In the genomic region with DNA sequence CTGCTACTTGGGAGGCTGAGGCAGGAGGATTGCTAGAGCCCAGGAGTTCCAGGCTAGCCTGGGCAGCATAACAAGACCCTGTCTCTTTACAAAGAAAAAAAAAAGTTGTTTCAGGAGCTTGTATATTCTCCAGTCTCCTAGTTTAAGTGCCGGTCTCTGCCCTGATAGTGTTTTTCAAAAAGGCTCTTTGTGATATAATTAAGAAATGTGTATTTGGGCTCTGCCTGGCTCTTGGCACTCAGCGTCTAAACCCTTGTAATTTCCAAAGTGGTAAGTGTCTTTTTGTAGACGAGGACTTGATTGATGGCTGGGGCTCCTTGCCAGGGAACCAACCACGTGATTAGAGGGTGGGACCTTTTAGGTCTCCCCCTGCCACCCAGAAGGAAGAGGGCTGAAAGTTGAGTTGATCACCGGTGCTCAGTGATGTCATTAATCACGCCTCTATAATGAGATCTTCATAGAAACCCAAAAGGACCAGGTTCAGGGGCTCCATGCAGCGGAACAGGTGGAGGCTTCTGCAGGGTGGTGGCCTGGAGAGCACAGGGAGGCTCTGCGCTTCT, we compare ENCODE assay signal across 19 cellular contexts. TPM values are rescaled to one million over a fixed set of nuclear protein-coding genes. Genes with fewer than 3 reads are reported as not detected.
A peak's percentile ranks its signal among the peaks of the same experiment; 100 is the strongest.
DNase-seq lines count a peak whose midpoint lies in the region; ATAC-seq, FAIRE-seq and TF ChIP-seq lines count a peak whose summit lies in the region.
"Had no signal": no experiment of that assay in that cellular context is flagged by ENCODE, and none has a peak within 500 bp of the region (broad histone marks: within the 10 kb centered on the region; RNA-seq: fewer than 3 reads in every experiment).

No MANE protein-coding gene starts in this region.

- no peaks in the 10 kb centered on the region for H3K27me3 Mint-ChIP-seq in activated CD4-positive, alpha-beta T cell treated with anti-CD3 and anti-CD28 coated beads, Interleukin-2, amount 10 ng/mL, durations not matched to agents 24 days and 14 days
- H3K27me3 Mint-ChIP-seq in activated CD4-positive, alpha-beta T cell treated with anti-CD3 and anti-CD28 coated beads, Interleukin-2, amount 10 ng/mL, durations not matched to agents 7 days and 5 days: no peaks in the 10 kb centered on the region
- H3K27me3 Mint-ChIP-seq in T-helper 2 cell treated with Interferon-gamma antibody and Interleukin-4, amounts not matched to agents 5 μg/mL and 100 μg/mL, for 36 hours (ENCODE audit: low read depth): no peaks in the 10 kb centered on the region

- H3K4me1 Mint-ChIP-seq in activated CD4-positive, alpha-beta T cell treated with anti-CD3 and anti-CD28 coated beads, Interleukin-2, amount 10 ng/mL, durations not matched to agents 24 days and 14 days: peaks cover 31% of the 10 kb centered on the region
- H3K4me1 Mint-ChIP-seq in activated CD4-positive, alpha-beta T cell treated with anti-CD3 and anti-CD28 coated beads, Interleukin-2, amount 10 ng/mL, durations not matched to agents 7 days and 5 days: peaks cover 30% of the 10 kb centered on the region
- H3K4me1 Mint-ChIP-seq in T-helper 2 cell treated with Interferon-gamma antibody and Interleukin-4, amounts not matched to agents 5 μg/mL and 100 μg/mL, for 36 hours (ENCODE audit: low read depth): peaks cover 22% of the 10 kb centered on the region

- H3K9ac ChIP-seq in GM12878 (ENCODE audit: control insufficient read depth, insufficient read depth, low read length): no peak overlapping the region

- CTCF ChIA-PET in activated CD4-positive, alpha-beta T cell treated with anti-CD3 and anti-CD28 coated beads, Interleukin-2, amount 10 ng/mL, durations not matched to agents 7 days and 5 days (lab: Charles Lee): interaction anchor here (0.6 to 0.7 kb wide), 2 partner anchors 71 to 111 kb away, joined by 3 read pairs; no protein-coding TSS in a partner anchor
- CTCF ChIA-PET in GM12878 (lab: Yijun Ruan, JAX): interaction anchor here (0.6 to 3.4 kb wide), 3 partner anchors 11 to 780 kb away, joined by 3 to 14 read pairs (median 5); no protein-coding TSS in a partner anchor
- CTCF ChIA-PET in PC-9 (lab: Charles Lee): interaction anchor here (0.6 kb wide), 1 partner anchor 60 kb away, joined by 3 read pairs; no protein-coding TSS in a partner anchor

- H3K27me3 ChIP-seq in GM12878 (replicated peaks in 1 of 2; ENCODE audit: control insufficient read depth in 2 of 2, insufficient read depth in 2 of 2, low read length in 1 of 2): no peaks in the 10 kb centered on the region
- H3K27me3 ChIP-seq in psoas muscle (ENCODE audit: insufficient read depth in 3 of 3, low read length in 2 of 3): no peaks in the 10 kb centered on the region
- H3K27me3 ChIP-seq in PC-9 (ENCODE audit: insufficient read depth, low read depth): no peaks in the 10 kb centered on the region
- no peaks in the 10 kb centered on the region for H3K27me3 ChIP-seq in effector memory CD4-positive, alpha-beta T cell (replicated peaks; ENCODE audit: control insufficient read depth, insufficient read depth, low read length, poor library complexity, severe bottlenecking)
- H3K27me3 ChIP-seq: colonic mucosa, heart right ventricle had no signal

- H3K36me3 ChIP-seq in GM12878 (ENCODE audit: control insufficient read depth in 2 of 2, insufficient read depth in 2 of 2, low read length in 1 of 2) (peaks cover 18 to 25% of the 10 kb centered on the region in 2 experiments), psoas muscle (ENCODE audit: insufficient read depth in 1 of 2, low read depth in 1 of 2) (peaks cover 7 to 75% of the 10 kb centered on the region in 2 donors), PC-9 (ENCODE audit: low read depth) (peaks cover 59% of the 10 kb centered on the region)
- peaks cover 44% of the 10 kb centered on the region for H3K36me3 ChIP-seq in effector memory CD4-positive, alpha-beta T cell (ENCODE audit: control insufficient read depth, insufficient read depth, low read length)

- TF ChIP-seq EP300 in GM12878 (IDR thresholded peaks at IDR 0.05; ENCODE audit: borderline replicate concordance in 1 of 2, control insufficient read depth in 1 of 2, low read depth in 2 of 2, low read length in 2 of 2): no peak

- no peaks in the 10 kb centered on the region for H3K9me3 ChIP-seq in GM12878 (replicated peaks; ENCODE audit: control insufficient read depth, insufficient read depth, low read length)
- no peaks in the 10 kb centered on the region for H3K9me3 ChIP-seq in psoas muscle
- no peaks in the 10 kb centered on the region for H3K9me3 ChIP-seq in PC-9 (ENCODE audit: insufficient read depth, low read depth)
- no peaks in the 10 kb centered on the region for H3K9me3 ChIP-seq in effector memory CD4-positive, alpha-beta T cell (ENCODE audit: control insufficient read depth, low read length)
- H3K9me3 ChIP-seq: Caco-2, colonic mucosa, heart right ventricle had no signal

- H3K4me1 ChIP-seq in GM12878 (ENCODE audit: control insufficient read depth, insufficient read depth, low read length): peaks cover 7% of the 10 kb centered on the region
- peaks cover 43% of the 10 kb centered on the region for H3K4me1 ChIP-seq in psoas muscle
- peaks cover 18% of the 10 kb centered on the region for H3K4me1 ChIP-seq in PC-9 (replicated peaks; ENCODE audit: insufficient read depth)
- H3K4me1 ChIP-seq in effector memory CD4-positive, alpha-beta T cell (ENCODE audit: control insufficient read depth, insufficient read depth, low read length, poor library complexity, severe bottlenecking): peaks cover 28% of the 10 kb centered on the region
- H3K4me1 ChIP-seq: Caco-2 had no signal

- DNase-seq in activated CD4-positive, alpha-beta T cell treated with anti-CD3 and anti-CD28 coated beads, Interleukin-2, amount 10 ng/mL, durations not matched to agents 24 days and 14 days: no peak
- no peak for DNase-seq in activated CD4-positive, alpha-beta T cell treated with anti-CD3 and anti-CD28 coated beads, Interleukin-2, amount 10 ng/mL, durations not matched to agents 7 days and 5 days
- peak; percentile 67 for DNase-seq in NCI-H1105 treated with DMSO at 0.1 percent for 48 hours (lab: John Stamatoyannopoulos, UW)
- DNase-seq in GM12878 (ENCODE audit: low read depth, low spot score): no peak
- no peak for DNase-seq in psoas muscle
- DNase-seq in T-helper 2 cell treated with Interferon-gamma antibody and Interleukin-4, amounts not matched to agents 5 μg/mL and 100 μg/mL, for 36 hours (ENCODE audit: low spot score): no peak
- no peak for DNase-seq in PC-9
- DNase-seq in effector memory CD4-positive, alpha-beta T cell: no peak
- DNase-seq: activated CD4-positive, alpha-beta T cell treated with anti-CD3 and anti-CD28 coated beads for 4 hours; anterior cingulate cortex; Caco-2; colonic mucosa; heart right ventricle; left cardiac atrium; NCI-H187; NCI-H774 had no signal

- WGBS in GM12878 (ENCODE audit: insufficient coverage, insufficient replicate concordance, low lambda C conversion rate, missing lambda C conversion rate): 47% methylated on average over 8 of the region's 8 CpGs
- WGBS in psoas muscle, 3 donors: 57 to 69% (median 62%) methylated on average over 8 of the region's 8 CpGs

- H3K9me2 ChIP-seq in PC-9 (ENCODE audit: insufficient read depth): no peaks in the 10 kb centered on the region

- SMC1A ChIA-PET in GM12878 (lab: Charles Lee; ENCODE audit: uncharacterized antibody, unreplicated experiment): no interaction called here

- peaks cover 3% of the 10 kb centered on the region; the same call in 1 of the 2 replicates for H4K20me1 ChIP-seq in GM12878 (ENCODE audit: control insufficient read depth, insufficient read depth)
- H4K20me1 ChIP-seq in PC-9 (ENCODE audit: insufficient read depth): peaks cover 86% of the 10 kb centered on the region

- H3K4me3 ChIP-seq in GM12878 (peak overlapping the region; percentile 39), psoas muscle (peak overlapping the region; percentile 11), PC-9 (no peak overlapping the region)
- H3K4me3 ChIP-seq in effector memory CD4-positive, alpha-beta T cell (ENCODE audit: insufficient read depth, low read depth, low read length, poor library complexity, severe bottlenecking): no peak overlapping the region
- H3K4me3 ChIP-seq: colonic mucosa, heart right ventricle had no signal

- peak overlapping the region; percentile 37; the same call in 1 of the 2 replicates for H3K4me2 ChIP-seq in GM12878 (ENCODE audit: control insufficient read depth, insufficient read depth)
- no peak overlapping the region for H3K4me2 ChIP-seq in PC-9

- no peak overlapping the region for H3K4me3 Mint-ChIP-seq in activated CD4-positive, alpha-beta T cell treated with anti-CD3 and anti-CD28 coated beads, Interleukin-2, amount 10 ng/mL, durations not matched to agents 24 days and 14 days
- H3K4me3 Mint-ChIP-seq in activated CD4-positive, alpha-beta T cell treated with anti-CD3 and anti-CD28 coated beads, Interleukin-2, amount 10 ng/mL, durations not matched to agents 7 days and 5 days: no peak overlapping the region
- no peak overlapping the region for H3K4me3 Mint-ChIP-seq in T-helper 2 cell treated with Interferon-gamma antibody and Interleukin-4, amounts not matched to agents 5 μg/mL and 100 μg/mL, for 36 hours
- H3K4me3 Mint-ChIP-seq: activated T-helper 1 cell treated with anti-CD3 and anti-CD28 coated beads, Interleukin-12 subunit alpha, Interleukin-12 subunit beta, Interleukin-2, Interleukin-4 antibody, amounts not matched to agents 30 ng/mL and 10 ng/mL and 1 ng/mL, durations not matched to agents 14 hours and 24 hours and 36 hours had no signal

- RAD21 ChIA-PET in GM12878 (lab: Charles Lee; ENCODE audit: unreplicated experiment): no interaction called here

- TF ChIP-seq CTCF in GM12878 (IDR thresholded peaks at IDR 0.05 in 2 of 3, conservative IDR thresholded peaks at IDR 0.05 in 1 of 3; ENCODE audit: control insufficient read depth in 2 of 3, extremely low read depth in 1 of 3, insufficient read depth in 1 of 3, low read depth in 3 of 3, low read length in 3 of 3): no peak
- TF ChIP-seq CTCF in psoas muscle (IDR thresholded peaks at IDR 0.05): no peak
- TF ChIP-seq CTCF in PC-9 (conservative IDR thresholded peaks at IDR 0.05): no peak

- no peak for FAIRE-seq in GM12878 (lab: Jason Lieb, UNC)
- FAIRE-seq: GM18507 had no signal

- peaks cover 61% of the 10 kb centered on the region for H3K36me3 Mint-ChIP-seq in activated CD4-positive, alpha-beta T cell treated with anti-CD3 and anti-CD28 coated beads, Interleukin-2, amount 10 ng/mL, durations not matched to agents 24 days and 14 days (ENCODE audit: low read depth)
- H3K36me3 Mint-ChIP-seq in activated CD4-positive, alpha-beta T cell treated with anti-CD3 and anti-CD28 coated beads, Interleukin-2, amount 10 ng/mL, durations not matched to agents 7 days and 5 days (ENCODE audit: low read depth): peaks cover 37% of the 10 kb centered on the region
- H3K36me3 Mint-ChIP-seq in T-helper 2 cell treated with Interferon-gamma antibody and Interleukin-4, amounts not matched to agents 5 μg/mL and 100 μg/mL, for 36 hours (ENCODE audit: low read depth): peaks cover 31% of the 10 kb centered on the region

- H3K27ac ChIP-seq in GM12878 (ENCODE audit: control insufficient read depth, insufficient read depth) (no peak overlapping the region), psoas muscle (no peak overlapping the region), PC-9 (no peak overlapping the region)
- H3K27ac ChIP-seq in effector memory CD4-positive, alpha-beta T cell (ENCODE audit: insufficient read depth, low read length, poor library complexity, severe bottlenecking): no peak overlapping the region
- H3K27ac ChIP-seq: colonic mucosa, heart right ventricle had no signal

- no peak overlapping the region for H2AFZ ChIP-seq in GM12878 (ENCODE audit: control insufficient read depth, low read depth, low read length)
- H2AFZ ChIP-seq in PC-9: no peak overlapping the region

- ATAC-seq in GM12878: no peak
- no peak for ATAC-seq in psoas muscle
- ATAC-seq: esophagus mucosa, heart right ventricle, left cardiac atrium had no signal

- no peak for TF ChIP-seq RAD21 in GM12878 (IDR thresholded peaks at IDR 0.05; ENCODE audit: insufficient read depth, low read depth, low read length)

- peak overlapping the region; percentile 51 for H3K27ac Mint-ChIP-seq in activated CD4-positive, alpha-beta T cell treated with anti-CD3 and anti-CD28 coated beads, Interleukin-2, amount 10 ng/mL, durations not matched to agents 24 days and 14 days
- no peak overlapping the region for H3K27ac Mint-ChIP-seq in activated CD4-positive, alpha-beta T cell treated with anti-CD3 and anti-CD28 coated beads, Interleukin-2, amount 10 ng/mL, durations not matched to agents 7 days and 5 days
- H3K27ac Mint-ChIP-seq in T-helper 2 cell treated with Interferon-gamma antibody and Interleukin-4, amounts not matched to agents 5 μg/mL and 100 μg/mL, for 36 hours: no peak overlapping the region
- H3K27ac Mint-ChIP-seq: activated T-helper 1 cell treated with anti-CD3 and anti-CD28 coated beads, Interleukin-12 subunit alpha, Interleukin-12 subunit beta, Interleukin-2, Interleukin-4 antibody, amounts not matched to agents 30 ng/mL and 10 ng/mL and 1 ng/mL, durations not matched to agents 14 hours and 24 hours and 36 hours had no signal

- POLR2A ChIA-PET in activated CD4-positive, alpha-beta T cell treated with anti-CD3 and anti-CD28 coated beads, Interleukin-2, amount 10 ng/mL, durations not matched to agents 7 days and 5 days (lab: Charles Lee): no interaction called here
- POLR2A ChIA-PET in GM12878 (lab: Charles Lee): no interaction called here
- POLR2A ChIA-PET in PC-9 (lab: Charles Lee; ENCODE audit: unreplicated experiment): no interaction called here

- H3K79me2 ChIP-seq in GM12878 (ENCODE audit: control insufficient read depth, insufficient read depth, low read length) (peaks cover 64% of the 10 kb centered on the region), PC-9 (ENCODE audit: low read depth) (peaks cover 91% of the 10 kb centered on the region)

- BruUV-seq in GM12878 (replicated peaks; lab: Mats Ljungman, UMichigan) (no TSS peak), PC-9 (replicated peaks; lab: Mats Ljungman, UMichigan) (no TSS peak)

- intact Hi-C loops in activated CD4-positive, alpha-beta T cell treated with anti-CD3 and anti-CD28 coated beads, Interleukin-2, amount 10 ng/mL, durations not matched to agents 24 days and 14 days (cut with micrococcal nuclease): no loop called here
- intact Hi-C loops in GM12878 (cut with micrococcal nuclease; ENCODE audit: unreplicated experiment): no loop called here
- intact Hi-C loops in psoas muscle (cut with DNase I): no loop called here
- intact Hi-C loops in PC-9 (cut with micrococcal nuclease; ENCODE audit: unreplicated experiment): no loop called here

- in situ Hi-C loops in GM12878 (cut with MboI): no loop called here

- H3K9me3 Mint-ChIP-seq in activated CD4-positive, alpha-beta T cell treated with anti-CD3 and anti-CD28 coated beads, Interleukin-2, amount 10 ng/mL, durations not matched to agents 24 days and 14 days: no peaks in the 10 kb centered on the region
- no peaks in the 10 kb centered on the region for H3K9me3 Mint-ChIP-seq in activated CD4-positive, alpha-beta T cell treated with anti-CD3 and anti-CD28 coated beads, Interleukin-2, amount 10 ng/mL, durations not matched to agents 7 days and 5 days
- H3K9me3 Mint-ChIP-seq in T-helper 2 cell treated with Interferon-gamma antibody and Interleukin-4, amounts not matched to agents 5 μg/mL and 100 μg/mL, for 36 hours: no peaks in the 10 kb centered on the region
- H3K9me3 Mint-ChIP-seq: activated T-helper 1 cell treated with anti-CD3 and anti-CD28 coated beads, Interleukin-12 subunit alpha, Interleukin-12 subunit beta, Interleukin-2, Interleukin-4 antibody, amounts not matched to agents 30 ng/mL and 10 ng/mL and 1 ng/mL, durations not matched to agents 14 hours and 24 hours and 36 hours had no signal

- TF ChIP-seq POLR2A in GM12878 (IDR thresholded peaks at IDR 0.05; ENCODE audit: low read depth, low read length): no peak

- peaks cover 66% of the 10 kb centered on the region for H3F3A ChIP-seq in PC-9 (ENCODE audit: insufficient read depth, low read depth)

RNA-seq across cellular contexts. Expression of a gene that starts 4.4 kb away (rescaled TPM):
- 284 TPM in 2 replicates for total RNA-seq in activated CD4-positive, alpha-beta T cell treated with anti-CD3 and anti-CD28 coated beads, Interleukin-2, amount 10 ng/mL, durations not matched to agents 24 days and 14 days
- total RNA-seq in activated CD4-positive, alpha-beta T cell treated with anti-CD3 and anti-CD28 coated beads, Interleukin-2, amount 10 ng/mL, durations not matched to agents 7 days and 5 days: 100 to 1,000 TPM; 148 to 158 TPM
- total RNA-seq in GM12878 (2013; cell fraction: nucleolus; rRNA removed): 276 and 290 TPM in 2 replicates
- total RNA-seq in GM12878 (2014; rRNA removed) (154 and 166 TPM in 2 replicates), GM12878 (2014; rRNA removed; fragmentation: Illumina TruSeq; extraction: Trizol) (197 and 221 TPM in 2 replicates), GM12878 (2021) (232 and 251 TPM in 2 replicates), psoas muscle (100 to 1,000 TPM; 101 to 203 (median 180) TPM), PC-9 (2021) (299 and 302 TPM in 2 replicates)
- polyA plus RNA-seq in GM12878 (2011; ENCODE audit: low read depth): 108 TPM
- polyA plus RNA-seq in GM12878 (2011; rRNA removed) (138 and 140 TPM in 2 replicates), GM12878 (2014; fragmentation: Illumina TruSeq; extraction: Trizol) (275 and 289 TPM in 2 replicates), GM12878 (2014; fragmentation: Nextera tagmentation; extraction: Ambion mirVana) (10 to 100 TPM; 17.6 to 52.4 TPM), GM12878 (2014; rRNA removed) (167 and 173 TPM in 2 replicates), GM12878 (2016; fragmentation: Nextera tagmentation; extraction: Ambion mirVana) (100 to 1,000 TPM in 1 of 2 experiments, 10 to 100 TPM in 1; 36.9 to 126 TPM), psoas muscle (100 to 1,000 TPM; 113 to 275 (median 159) TPM)
- polyA plus RNA-seq in GM12878 (2011; cell fraction: cytosol; rRNA removed): 110 and 132 TPM in 2 replicates
- 251 and 346 TPM in 2 replicates for polyA plus RNA-seq in GM12878 (2011; cell fraction: nucleus; rRNA removed)
- 135 and 193 TPM in 2 replicates for polyA plus RNA-seq in GM12878 (2012)
- 127 and 134 TPM in 2 replicates for polyA minus RNA-seq in GM12878 (2011; rRNA and poly(A)+ RNA removed)
- 52.5 and 58.8 TPM in 2 replicates for polyA minus RNA-seq in GM12878 (2011; cell fraction: cytosol; rRNA and poly(A)+ RNA removed)
- 59.1 and 78.1 TPM in 2 replicates for polyA minus RNA-seq in GM12878 (2011; cell fraction: nucleus; rRNA and poly(A)+ RNA removed)

RNA-seq across cellular contexts. Expression of a gene that starts 44.4 kb away (rescaled TPM):
- 5.8 and 6.4 TPM in 2 replicates for total RNA-seq in activated CD4-positive, alpha-beta T cell treated with anti-CD3 and anti-CD28 coated beads, Interleukin-2, amount 10 ng/mL, durations not matched to agents 24 days and 14 days
- total RNA-seq in activated CD4-positive, alpha-beta T cell treated with anti-CD3 and anti-CD28 coated beads, Interleukin-2, amount 10 ng/mL, durations not matched to agents 7 days and 5 days: 10 to 100 TPM; 40.7 to 44.8 TPM
- 24.3 and 24.9 TPM in 2 replicates for total RNA-seq in GM12878 (2013; cell fraction: nucleolus; rRNA removed)
- total RNA-seq in GM12878 (2014; rRNA removed) (2.0 and 2.4 TPM in 2 replicates), GM12878 (2014; rRNA removed; fragmentation: Illumina TruSeq; extraction: Trizol) (0.78 and 1.1 TPM in 2 replicates), GM12878 (2021) (6.9 and 8.4 TPM in 2 replicates), psoas muscle (10 to 100 TPM in 1 of 4 donors, 1 to 10 TPM in 3; 6.6 to 12.0 (median 9.4) TPM), PC-9 (2021) (25.9 and 41.1 TPM in 2 replicates)
- 4.6 TPM for polyA plus RNA-seq in GM12878 (2011; ENCODE audit: low read depth)
- polyA plus RNA-seq in GM12878 (2011; rRNA removed) (5.9 and 14.2 TPM in 2 replicates), GM12878 (2014; fragmentation: Illumina TruSeq; extraction: Trizol) (0.19 and 0.43 TPM in 2 replicates), GM12878 (2014; fragmentation: Nextera tagmentation; extraction: Ambion mirVana) (under 1 TPM; 0.05 to 0.33 TPM), GM12878 (2014; rRNA removed) (4.2 and 6.0 TPM in 2 replicates), GM12878 (2016; fragmentation: Nextera tagmentation; extraction: Ambion mirVana) (10 to 100 TPM; 11.8 TPM), psoas muscle (1 to 10 TPM; 7.7 to 8.2 (median 8.1) TPM)
- polyA plus RNA-seq in GM12878 (2011; cell fraction: cytosol; rRNA removed): 25.5 and 35.2 TPM in 2 replicates
- polyA plus RNA-seq in GM12878 (2011; cell fraction: nucleus; rRNA removed): 18.3 and 23.4 TPM in 2 replicates
- polyA plus RNA-seq in GM12878 (2012): 12.2 and 14.0 TPM in 2 replicates
- 9.7 and 19.3 TPM in 2 replicates for polyA minus RNA-seq in GM12878 (2011; rRNA and poly(A)+ RNA removed)
- polyA minus RNA-seq in GM12878 (2011; cell fraction: cytosol; rRNA and poly(A)+ RNA removed): 12.7 and 14.5 TPM in 2 replicates
- polyA minus RNA-seq in GM12878 (2011; cell fraction: nucleus; rRNA and poly(A)+ RNA removed): 3.3 and 7.9 TPM in 2 replicates

RNA-seq across cellular contexts. Expression of a gene that starts 44.8 kb away (rescaled TPM):
- 42.2 and 42.4 TPM in 2 replicates for total RNA-seq in activated CD4-positive, alpha-beta T cell treated with anti-CD3 and anti-CD28 coated beads, Interleukin-2, amount 10 ng/mL, durations not matched to agents 24 days and 14 days
- 10 to 100 TPM; 27.2 to 28.0 TPM for total RNA-seq in activated CD4-positive, alpha-beta T cell treated with anti-CD3 and anti-CD28 coated beads, Interleukin-2, amount 10 ng/mL, durations not matched to agents 7 days and 5 days
- total RNA-seq in GM12878 (2013; cell fraction: nucleolus; rRNA removed): 69.7 and 75.0 TPM in 2 replicates
- total RNA-seq in GM12878 (2014; rRNA removed) (40.5 and 42.2 TPM in 2 replicates), GM12878 (2014; rRNA removed; fragmentation: Illumina TruSeq; extraction: Trizol) (46.5 and 51.6 TPM in 2 replicates), GM12878 (2021) (150 and 156 TPM in 2 replicates), psoas muscle (10 to 100 TPM; 13.4 to 25.1 (median 21.7) TPM), PC-9 (2021) (73.9 and 102 TPM in 2 replicates)
- 12.4 TPM for polyA plus RNA-seq in GM12878 (2011; ENCODE audit: low read depth)
- polyA plus RNA-seq in GM12878 (2011; rRNA removed) (92.1 and 210 TPM in 2 replicates), GM12878 (2014; fragmentation: Illumina TruSeq; extraction: Trizol) (19.4 and 79.8 TPM in 2 replicates), GM12878 (2014; fragmentation: Nextera tagmentation; extraction: Ambion mirVana) (10 to 100 TPM in 1 of 2 experiments, 1 to 10 TPM in 1; 6.4 to 21.5 TPM), GM12878 (2014; rRNA removed) (115 and 118 TPM in 2 replicates), GM12878 (2016; fragmentation: Nextera tagmentation; extraction: Ambion mirVana) (100 to 1,000 TPM; 118 to 133 TPM), psoas muscle (10 to 100 TPM in 2 of 3 donors, 1 to 10 TPM in 1; 8.4 to 14.3 (median 12.3) TPM)
- 146 and 248 TPM in 2 replicates for polyA plus RNA-seq in GM12878 (2011; cell fraction: cytosol; rRNA removed)
- 220 and 232 TPM in 2 replicates for polyA plus RNA-seq in GM12878 (2011; cell fraction: nucleus; rRNA removed)
- 101 and 127 TPM in 2 replicates for polyA plus RNA-seq in GM12878 (2012)
- 199 and 253 TPM in 2 replicates for polyA minus RNA-seq in GM12878 (2011; rRNA and poly(A)+ RNA removed)
- polyA minus RNA-seq in GM12878 (2011; cell fraction: cytosol; rRNA and poly(A)+ RNA removed): 69.8 and 71.0 TPM in 2 replicates
- polyA minus RNA-seq in GM12878 (2011; cell fraction: nucleus; rRNA and poly(A)+ RNA removed): 31.3 and 40.8 TPM in 2 replicates

Comparison
In these comparisons a context has a peak if more than half of its experiments do, and no peak if none do; other contexts are left out.
1. H3K4me3 ChIP-seq: peak in GM12878 (single experiment) and psoas muscle (single experiment); none in PC-9 (single experiment) and effector memory CD4-positive, alpha-beta T cell (single experiment).